In the genomic region with DNA sequence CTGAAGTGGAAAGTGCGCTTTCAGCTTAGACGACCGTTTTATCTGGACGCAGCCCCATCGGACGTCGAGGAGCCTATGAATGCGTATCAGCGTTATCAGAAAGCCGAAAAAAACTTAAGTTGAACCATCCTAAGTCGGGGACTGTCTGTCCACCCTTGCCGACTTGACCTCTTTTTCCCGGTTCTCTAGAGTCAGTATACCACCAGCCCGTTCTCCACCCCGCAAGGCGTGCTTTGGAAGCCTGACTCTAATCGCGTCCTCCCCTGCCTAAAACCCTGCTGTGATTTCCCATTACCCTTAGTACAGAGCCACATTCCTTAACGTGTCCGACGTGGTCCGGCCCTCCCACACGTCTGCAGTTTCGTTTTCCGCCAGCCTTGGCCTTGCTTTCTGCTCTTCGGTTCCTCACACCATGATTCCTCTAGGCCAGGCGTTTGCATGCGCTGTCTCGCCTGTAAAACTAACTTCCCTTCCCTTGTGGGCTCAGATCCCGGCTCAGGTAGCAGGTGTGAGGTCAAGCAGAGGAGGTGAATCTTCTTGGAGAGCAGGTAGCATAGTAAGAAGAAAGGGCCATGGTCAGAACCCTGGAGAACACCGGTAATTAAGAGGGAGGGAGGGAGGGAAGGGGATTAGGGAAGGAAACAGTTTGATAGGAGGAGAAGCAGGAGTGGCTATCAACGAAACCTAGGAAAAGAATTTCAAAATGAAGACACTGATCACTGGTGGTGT, we compare ENCODE assay signal across 6 cellular contexts. TPM values are rescaled to one million over a fixed set of nuclear protein-coding genes. Genes with fewer than 3 reads are reported as not detected.
DNase-seq lines count a peak whose midpoint lies in the region; ATAC-seq and TF ChIP-seq lines count a peak whose summit lies in the region.

No MANE protein-coding gene starts in this region.

- TF ChIP-seq POLR2A in testis (IDR thresholded peaks at IDR 0.05) = no peak

- no peak overlapping the region for H3K27ac ChIP-seq in foreskin keratinocyte
- H3K27ac ChIP-seq in testis = peak overlapping the region; percentile 78 to 86

- WGBS in testis, 2 donors = 2 to 3% methylated on average over 23 to 32 of the region's 32 CpGs

- ATAC-seq in GM19467 (IDR thresholded peaks at IDR 0.05; ENCODE audit: unreplicated experiment) (peak; percentile 7), foreskin keratinocyte (peak; percentile 13), HG02623 (IDR thresholded peaks at IDR 0.05; ENCODE audit: unreplicated experiment) (no peak)

- H3K9me3 ChIP-seq in testis = no peaks in the 10 kb centered on the region

- no peak for TF ChIP-seq CTCF in foreskin keratinocyte (conservative IDR thresholded peaks at IDR 0.05)
- no peak for TF ChIP-seq CTCF in testis (IDR thresholded peaks at IDR 0.05)

- H3K4me3 ChIP-seq in testis = peak overlapping the region; percentile 92 to 98

- DNase-seq in RKO (ENCODE audit: low spot score) = peak; percentile 64
- DNase-seq in foreskin keratinocyte = peak in 1 of 2 donors; percentile 48
- peak; percentile 68 for DNase-seq in testis
- no peak for DNase-seq in COLO829 (ENCODE audit: low spot score)

- no peaks in the 10 kb centered on the region for H3K36me3 ChIP-seq in testis (ENCODE audit: low read depth, missing control alignments)

- intact Hi-C loops in testis (cut with DNase I; ENCODE audit: low total_unique reads) = no loop called here

- no peaks in the 10 kb centered on the region for H3K4me1 ChIP-seq in foreskin keratinocyte
- peaks cover 24% of the 10 kb centered on the region for H3K4me1 ChIP-seq in testis

- H3K27me3 ChIP-seq in foreskin keratinocyte (no peaks in the 10 kb centered on the region), testis (no peaks in the 10 kb centered on the region)

RNA-seq across cellular contexts. Expression of gene ADPRS, which starts 0.9 kb away (rescaled TPM):
- total RNA-seq in foreskin keratinocyte = 40.7 and 43.6 TPM in 2 replicates
- 47.7 and 48.8 TPM in 2 replicates for polyA plus RNA-seq in foreskin keratinocyte
- total RNA-seq in testis = 100 to 1,000 TPM in 1 of 2 donors, 10 to 100 TPM in 1; 84.4 to 106 TPM
- 41.8 TPM for polyA plus RNA-seq in testis (ENCODE audit: insufficient read depth, low read depth, low replicate concordance)

RNA-seq across cellular contexts. Expression of gene TEKT2, which starts 5.7 kb away (rescaled TPM):
- total RNA-seq in foreskin keratinocyte (0.21 and 0.34 TPM in 2 replicates), testis (10 to 100 TPM; 35.1 to 65.0 TPM)
- polyA plus RNA-seq in foreskin keratinocyte (0.28 and 0.42 TPM in 2 replicates), testis (ENCODE audit: insufficient read depth, low read depth, low replicate concordance) (117 TPM)

RNA-seq across cellular contexts. Expression of gene COL8A2, which starts 35.5 kb away (rescaled TPM):
- total RNA-seq in foreskin keratinocyte = 0.68 and 0.78 TPM in 2 replicates
- polyA plus RNA-seq in foreskin keratinocyte = 0.27 and 0.41 TPM in 2 replicates
- total RNA-seq in testis = 1 to 10 TPM; 1.3 to 2.0 TPM
- polyA plus RNA-seq in testis (ENCODE audit: insufficient read depth, low read depth, low replicate concordance) = 4.2 TPM

RNA-seq across cellular contexts. Expression of gene TRAPPC3, which starts 59.7 kb away (rescaled TPM):
- total RNA-seq in foreskin keratinocyte (115 and 121 TPM in 2 replicates), testis (100 to 1,000 TPM; 109 to 146 TPM)
- polyA plus RNA-seq in foreskin keratinocyte (142 and 153 TPM in 2 replicates), testis (ENCODE audit: insufficient read depth, low read depth, low replicate concordance) (111 TPM)

Comparison
In these comparisons a context has a peak if more than half of its experiments do, and no peak if none do; other contexts are left out.
1. RNA of gene TEKT2, which starts 5.7 kb away (total RNA-seq): 35.1 to 65.0 TPM in testis; 0.21 to 0.34 TPM in foreskin keratinocyte; every median in the first group is over 10 times any median in the second.